In the genomic region with DNA sequence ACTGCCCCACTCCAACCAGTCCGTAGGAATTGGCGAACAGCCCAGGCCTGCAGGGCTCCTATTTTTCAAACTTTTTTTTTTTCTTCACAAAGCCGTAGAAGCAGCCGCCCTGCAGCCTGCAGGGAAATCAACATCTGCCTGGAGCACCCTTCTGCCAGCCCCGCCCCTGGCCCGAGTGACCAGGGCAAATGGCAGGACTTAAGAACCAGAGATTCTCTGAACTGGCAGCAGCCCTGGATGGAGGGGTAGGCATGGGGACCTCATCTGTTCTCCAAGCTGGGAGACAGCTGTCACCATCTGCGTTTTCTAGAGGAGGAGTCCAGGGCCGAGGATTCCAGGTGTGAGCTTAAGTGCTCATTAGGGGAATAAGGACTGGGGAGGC, we compare ENCODE assay signal across 19 cellular contexts. TPM values are rescaled to one million over a fixed set of nuclear protein-coding genes. Genes with fewer than 3 reads are reported as not detected.
A peak's percentile ranks its signal among the peaks of the same experiment; 100 is the strongest.
DNase-seq lines count a peak whose midpoint lies in the region; TF ChIP-seq lines count a peak whose summit lies in the region.
"Had no signal": no experiment of that assay in that cellular context is flagged by ENCODE, and none has a peak within 500 bp of the region (broad histone marks: within the 10 kb centered on the region; RNA-seq: fewer than 3 reads in every experiment).

No MANE protein-coding gene starts in this region.

- TF ChIP-seq POLR2A in thyroid gland (IDR thresholded peaks at IDR 0.05) (no peak), spleen (IDR thresholded peaks at IDR 0.05) (no peak)

- TF ChIP-seq CTCF in thyroid gland (IDR thresholded peaks at IDR 0.05) (no peak), spleen (IDR thresholded peaks at IDR 0.05 in 8 of 11, conservative IDR thresholded peaks at IDR 0.05 in 3 of 11) (no peak)

- peaks cover 20% of the 10 kb centered on the region for H3K4me1 ChIP-seq in iPS-15b (ENCODE audit: control insufficient read depth, insufficient read depth, low read length)
- peaks cover 6 to 22% of the 10 kb centered on the region in 2 donors for H3K4me1 ChIP-seq in thyroid gland
- H3K4me1 ChIP-seq in spleen: peaks cover 0 to 11% (median 7%) of the 10 kb centered on the region in 6 donors

- intact Hi-C loops in thyroid gland (cut with DNase I): loop anchor here (1.0 kb wide), 1 partner anchor 25 kb away; no protein-coding TSS in a partner anchor
- intact Hi-C loops in spleen (cut with DNase I; ENCODE audit: low total_unique reads): no loop called here

- WGBS in thyroid gland, 2 donors: 27 to 34% methylated on average over 6 to 8 of the region's 8 CpGs
- WGBS in spleen, 5 donors: 56 to 78% (median 75%) methylated on average over 8 of the region's 8 CpGs

- H3K9ac ChIP-seq in iPS-15b (ENCODE audit: low read depth, low read length): no peak overlapping the region
- H3K9ac ChIP-seq: BLaER1 treated with 17β-estradiol and CSF1 and Interleukin-3, amounts not matched to agents 10 nM and 100 nM; parathyroid adenoma had no signal

- H3K27me3 ChIP-seq in iPS-15b (ENCODE audit: control insufficient read depth, insufficient read depth, low read length) (peaks cover 94% of the 10 kb centered on the region), thyroid gland (no peaks in the 10 kb centered on the region), spleen (replicated peaks in 1 of 7) (peaks cover 0 to 64% (median 3%) of the 10 kb centered on the region in 7 donors)
- H3K27me3 ChIP-seq: BLaER1 treated with 17β-estradiol and CSF1 and Interleukin-3, amounts not matched to agents 10 nM and 100 nM; right lobe of liver; uterus had no signal

- H3K27ac ChIP-seq in thyroid gland: no peak overlapping the region
- no peak overlapping the region for H3K27ac ChIP-seq in spleen
- H3K27ac ChIP-seq: BLaER1 treated with 17β-estradiol and CSF1 and Interleukin-3, amounts not matched to agents 10 nM and 100 nM; epithelial cell of prostate; parathyroid adenoma; right lobe of liver; uterus had no signal

- no peaks in the 10 kb centered on the region for H3K9me3 ChIP-seq in iPS-15b (ENCODE audit: control insufficient read depth, insufficient read depth, low read length)
- H3K9me3 ChIP-seq in thyroid gland: no peaks in the 10 kb centered on the region
- no peaks in the 10 kb centered on the region for H3K9me3 ChIP-seq in spleen
- H3K9me3 ChIP-seq: BLaER1 treated with 17β-estradiol and CSF1 and Interleukin-3, amounts not matched to agents 10 nM and 100 nM; right lobe of liver; uterus had no signal

- H3K4me3 ChIP-seq in iPS-15b (ENCODE audit: low read depth, low read length): peak overlapping the region; percentile 60
- no peak overlapping the region for H3K4me3 ChIP-seq in thyroid gland (replicated peaks in 1 of 3)
- no peak overlapping the region for H3K4me3 ChIP-seq in spleen
- H3K4me3 ChIP-seq: BLaER1 treated with 17β-estradiol and CSF1 and Interleukin-3, amounts not matched to agents 10 nM and 100 nM; right lobe of liver; uterus had no signal

- DNase-seq in NCI-H345 treated with DMSO at 0.1 percent for 48 hours (lab: John Stamatoyannopoulos, UW; ENCODE audit: unreplicated experiment) (peak; percentile 67), NCI-H345 (lab: John Stamatoyannopoulos, UW) (no peak), NCI-H69 (lab: John Stamatoyannopoulos, UW) (peak; percentile 88), thyroid gland (peak; percentile 42 to 46), NCI-H1694 (lab: John Stamatoyannopoulos, UW) (no peak), spleen (no peak), NCI-H82 (lab: John Stamatoyannopoulos, UW) (no peak)

- H3K36me3 ChIP-seq in iPS-15b (ENCODE audit: control insufficient read depth, insufficient read depth, low read length): no peaks in the 10 kb centered on the region
- no peaks in the 10 kb centered on the region for H3K36me3 ChIP-seq in thyroid gland
- H3K36me3 ChIP-seq in spleen: no peaks in the 10 kb centered on the region
- H3K36me3 ChIP-seq: BLaER1 treated with 17β-estradiol and CSF1 and Interleukin-3, amounts not matched to agents 10 nM and 100 nM; right lobe of liver; uterus had no signal

RNA-seq across cellular contexts. Expression of gene SCN2B, which starts 5.6 kb away (rescaled TPM):
- total RNA-seq in thyroid gland (under 1 TPM; 0.13 to 0.83 (median 0.31) TPM), spleen (under 1 TPM in 3 of 7 donors, not detected in 4; 0.03 to 0.15 (median 0.14) TPM)
- under 1 TPM; 0.02 to 0.04 (median 0.03) TPM for polyA plus RNA-seq in spleen
- total RNA-seq: activated T-cell treated with anti-CD3 and anti-CD28 coated beads, Interleukin-2, amount 50 U/mL, for 4 hours; dermis microvascular lymphatic vessel endothelial cell; fibroblast of villous mesenchyme; H4; LHCN-M2; myocyte; right lobe of liver had no signal

RNA-seq across cellular contexts. Expression of gene SCN4B, which starts 18.3 kb away (rescaled TPM):
- total RNA-seq in thyroid gland: 10 to 100 TPM in 2 of 4 donors, 1 to 10 TPM in 2; 5.5 to 15.7 (median 10.5) TPM
- total RNA-seq in spleen: 1 to 10 TPM in 1 of 7 donors, under 1 TPM in 4, not detected in 2; 0.23 to 1.9 (median 0.47) TPM
- under 1 TPM; 0.06 to 0.37 (median 0.14) TPM for polyA plus RNA-seq in spleen
- total RNA-seq: activated T-cell treated with anti-CD3 and anti-CD28 coated beads, Interleukin-2, amount 50 U/mL, for 4 hours; fibroblast of villous mesenchyme; LHCN-M2; myocyte had no signal

RNA-seq across cellular contexts. Expression of gene JAML, which starts 53.9 kb away (rescaled TPM):
- total RNA-seq in thyroid gland (1 to 10 TPM; 2.2 to 3.1 (median 2.6) TPM), spleen (100 to 1,000 TPM in 2 of 7 donors, 10 to 100 TPM in 5; 45.5 to 180 (median 91.3) TPM)
- polyA plus RNA-seq in spleen: 100 to 1,000 TPM in 1 of 3 donors, 10 to 100 TPM in 2; 18.2 to 154 (median 42.0) TPM
- total RNA-seq: fibroblast of villous mesenchyme, H4, LHCN-M2, myocyte had no signal

Comparison
In these comparisons a context has a peak if more than half of its experiments do, and no peak if none do; other contexts are left out.
1. DNase-seq: peak in NCI-H345 treated with DMSO at 0.1 percent for 48 hours (single experiment), NCI-H69 (single experiment) and thyroid gland (2 of 2); none in NCI-H345 (single experiment), NCI-H1694 (single experiment), spleen (single experiment) and NCI-H82 (single experiment).
2. RNA of gene JAML, which starts 53.9 kb away (total RNA-seq): 45.5 to 180 TPM in spleen; 2.2 to 3.1 TPM in thyroid gland; every median in the first group is over 10 times any median in the second.